1 cellular context compared by ENCODE assay signal in the genomic region with DNA sequence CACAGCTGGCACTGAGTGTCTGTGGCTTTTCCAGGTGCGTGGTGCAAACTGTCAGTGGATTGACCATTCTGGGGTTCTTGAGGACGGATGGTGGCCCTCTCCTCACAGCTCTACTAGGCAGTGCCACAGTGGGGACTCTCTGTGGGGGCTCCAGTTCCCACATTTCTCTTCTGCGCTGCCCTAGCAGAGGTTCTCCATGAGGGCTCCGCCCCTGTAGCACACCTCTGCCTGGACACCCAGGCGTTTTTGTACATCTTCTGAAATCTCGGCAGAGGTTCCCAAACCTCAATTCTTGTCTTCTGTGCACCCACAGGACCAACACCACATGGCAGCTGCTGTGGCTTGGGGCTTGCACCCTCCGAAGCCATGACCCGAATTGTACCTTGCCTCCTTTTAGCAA.
TF ChIP-seq lines count a peak whose summit lies in the region.

No MANE protein-coding gene starts in this region.

TF ChIP-seq in GM12878, 131 proteins besides CTCF, POLR2A, EP300 and RAD21:
- peak; percentile 95 for TF ChIP-seq CBX5 (IDR thresholded peaks at IDR 0.05; ENCODE audit: low read depth)
- TF ChIP-seq KDM1A (IDR thresholded peaks at IDR 0.05; ENCODE audit: borderline replicate concordance) = no peak
